In genomic region chr1:2652926-2653571, GRCh38 we compare ENCODE assay signal across 11 cellular contexts. TPM values are rescaled to one million over a fixed set of nuclear protein-coding genes. Genes with fewer than 3 reads are reported as not detected.
DNase-seq lines count a peak whose midpoint lies in the region; ATAC-seq and TF ChIP-seq lines count a peak whose summit lies in the region.
"Not testable (repeated sequence)": the region's sequence is repeated elsewhere in the genome, so short reads cannot be mapped to it uniquely, and the experiment has no call there.
"Had no signal": no experiment of that assay in that cellular context is flagged by ENCODE, and none has a peak within 500 bp of the region (broad histone marks: within the 10 kb centered on the region; RNA-seq: fewer than 3 reads in every experiment).

No MANE protein-coding gene starts in this region.

- peak overlapping the region; percentile 53 for H3K9ac ChIP-seq in neuronal stem cell (ENCODE audit: low read depth, low read length, poor library complexity)

- not testable (repeated sequence) for TF ChIP-seq CTCF in GM23338 (conservative IDR thresholded peaks at IDR 0.05; ENCODE audit: low read depth in 2 of 2); WERI-Rb-1 (IDR thresholded peaks at IDR 0.05; ENCODE audit: low read depth, low read length); left lung (IDR thresholded peaks at IDR 0.05); sigmoid colon (IDR thresholded peaks at IDR 0.05)

- 0 out of 2 replicates have a peak overlapping the region, but pooled peaks have one; percentile 7 for H3K4me3 ChIP-seq in GM23338
- H3K4me3 ChIP-seq in WERI-Rb-1 (ENCODE audit: low read depth, low read length); left lung; sigmoid colon: not testable (repeated sequence)
- peak overlapping the region in 1 of 2 donors; percentile 0 for H3K4me3 ChIP-seq in neuronal stem cell (ENCODE audit: low read length in 2 of 2)

- peak overlapping the region; percentile 27 for H4K91ac ChIP-seq in neuronal stem cell (ENCODE audit: low read depth, low read length, poor library complexity)

- not testable (repeated sequence) for H3K4me2 ChIP-seq in GM23338; neuronal stem cell (ENCODE audit: insufficient read depth, low read length, poor library complexity, severe bottlenecking)

- not testable (repeated sequence) for H3K79me2 ChIP-seq in GM23338 (replicated peaks; ENCODE audit: insufficient read depth)

- H3K4me1 ChIP-seq in GM23338 (ENCODE audit: insufficient read depth); left lung; neuronal stem cell (ENCODE audit: control insufficient read depth in 2 of 2, insufficient read depth in 1 of 2, low read depth in 1 of 2, low read length in 2 of 2); sigmoid colon: not testable (repeated sequence)

- H2BK12ac ChIP-seq in neuronal stem cell (ENCODE audit: low read length) = peak overlapping the region; percentile 14

- not testable (repeated sequence) for H3K27ac ChIP-seq in GM23338 (ENCODE audit: low read depth); WERI-Rb-1; left lung; neuronal stem cell (replicated peaks; ENCODE audit: low read length); sigmoid colon

- H2BK120ac ChIP-seq in neuronal stem cell (ENCODE audit: low read depth, low read length) = peak overlapping the region; percentile 78

- H3K4me3 Mint-ChIP-seq in GM23338; activated CD8-positive, alpha-beta memory T cell treated with anti-CD3 and anti-CD28 coated beads, Interleukin-2, amount 10 ng/mL, durations not matched to agents 7 days and 5 days; activated naive CD4-positive, alpha-beta T cell treated with anti-CD3 and anti-CD28 coated beads, Interleukin-2, amount 10 ng/mL, durations not matched to agents 7 days and 5 days: not testable (repeated sequence)

- peak overlapping the region; percentile 97 for H3K14ac ChIP-seq in neuronal stem cell (ENCODE audit: low read length)

- not testable (repeated sequence) for H3K27me3 ChIP-seq in GM23338 (ENCODE audit: insufficient read depth)
- H3K27me3 ChIP-seq in WERI-Rb-1 (ENCODE audit: insufficient read depth, low read depth, severe bottlenecking) (peaks cover 29% of the 10 kb centered on the region), left lung (peaks cover 0 to 28% of the 10 kb centered on the region in 2 donors), neuronal stem cell (ENCODE audit: control insufficient read depth in 3 of 3, insufficient read depth in 3 of 3, low read depth in 1 of 3, low read length in 3 of 3) (peaks cover 2 to 31% (median 7%) of the 10 kb centered on the region in 3 experiments), sigmoid colon (peaks cover 3 to 29% (median 9%) of the 10 kb centered on the region in 3 donors)

- CTCF ChIA-PET in activated CD8-positive, alpha-beta memory T cell treated with anti-CD3 and anti-CD28 coated beads, Interleukin-2, amount 10 ng/mL, durations not matched to agents 7 days and 5 days (lab: Charles Lee); activated naive CD4-positive, alpha-beta T cell treated with anti-CD3 and anti-CD28 coated beads, Interleukin-2, amount 10 ng/mL, durations not matched to agents 7 days and 5 days (lab: Charles Lee): not testable (repeated sequence)

- peaks cover 40% of the 10 kb centered on the region for H3K27me3 Mint-ChIP-seq in GM23338 (ENCODE audit: insufficient read depth, low read depth, poor library complexity)
- not testable (repeated sequence) for H3K27me3 Mint-ChIP-seq in activated CD8-positive, alpha-beta memory T cell treated with anti-CD3 and anti-CD28 coated beads, Interleukin-2, amount 10 ng/mL, durations not matched to agents 7 days and 5 days
- H3K27me3 Mint-ChIP-seq in activated naive CD4-positive, alpha-beta T cell treated with anti-CD3 and anti-CD28 coated beads, Interleukin-2, amount 10 ng/mL, durations not matched to agents 7 days and 5 days = peaks cover 55% of the 10 kb centered on the region

- not testable (repeated sequence) for H3F3A ChIP-seq in GM23338 (replicated peaks; ENCODE audit: low read depth)

- peak overlapping the region; percentile 95 for H3K23ac ChIP-seq in neuronal stem cell (ENCODE audit: low read depth, low read length, poor library complexity)

- H2BK15ac ChIP-seq in neuronal stem cell (ENCODE audit: low read length) = peak overlapping the region; percentile 96

- no CpG with 5 or more reads among the region's 12 CpGs for WGBS in neuronal stem cell (ENCODE audit: extremely low coverage in 2 of 2, insufficient read length in 2 of 2, insufficient replicate concordance in 1 of 2), 2 donors
- 23 to 30% methylated on average over 12 of the region's 12 CpGs for WGBS in sigmoid colon, 2 donors

- H3K9me2 ChIP-seq in GM23338 (ENCODE audit: insufficient read depth) = not testable (repeated sequence)

- not testable (repeated sequence) for H3K9me3 ChIP-seq in WERI-Rb-1 (ENCODE audit: severe bottlenecking); left lung; sigmoid colon
- H3K9me3 ChIP-seq in neuronal stem cell (replicated peaks in 1 of 2; ENCODE audit: control insufficient read depth in 2 of 2, insufficient read depth in 1 of 2, low read depth in 1 of 2, low read length in 2 of 2) = peaks cover 0 to 31% of the 10 kb centered on the region in 2 donors

- peaks cover 10% of the 10 kb centered on the region for H3K79me1 ChIP-seq in neuronal stem cell (ENCODE audit: low read depth, low read length)

- peak overlapping the region; percentile 66 for H2AK5ac ChIP-seq in neuronal stem cell (ENCODE audit: low read depth, low read length)

- not testable (repeated sequence) for H2AFZ ChIP-seq in GM23338; neuronal stem cell (ENCODE audit: low read length)

- H3K27ac Mint-ChIP-seq in GM23338; activated CD8-positive, alpha-beta memory T cell treated with anti-CD3 and anti-CD28 coated beads, Interleukin-2, amount 10 ng/mL, durations not matched to agents 7 days and 5 days; activated naive CD4-positive, alpha-beta T cell treated with anti-CD3 and anti-CD28 coated beads, Interleukin-2, amount 10 ng/mL, durations not matched to agents 7 days and 5 days: not testable (repeated sequence)

- H3K4ac ChIP-seq in neuronal stem cell (ENCODE audit: low read length) = peak overlapping the region; percentile 87

- not testable (repeated sequence) for ATAC-seq in GM23338; activated CD8-positive, alpha-beta memory T cell treated with anti-CD3 and anti-CD28 coated beads, Interleukin-2, amount 10 ng/mL, durations not matched to agents 7 days and 5 days; Right ventricle myocardium superior (ENCODE audit: poor library complexity); left lung

- TF ChIP-seq EP300 in sigmoid colon (IDR thresholded peaks at IDR 0.05) = not testable (repeated sequence)

- H4K20me1 ChIP-seq in GM23338 (replicated peaks; ENCODE audit: insufficient read depth) = not testable (repeated sequence)

- intact Hi-C loops in Right ventricle myocardium superior (cut with DNase I); left lung (cut with DNase I); sigmoid colon (cut with DNase I): not testable (repeated sequence)

- DNase-seq in GM23338 (ENCODE audit: low spot score); neuronal stem cell (ENCODE audit: low spot score): not testable (repeated sequence)
- DNase-seq in WERI-Rb-1 = peak; percentile 31
- peak; percentile 60 for DNase-seq in activated CD8-positive, alpha-beta memory T cell treated with anti-CD3 and anti-CD28 coated beads, Interleukin-2, amount 10 ng/mL, durations not matched to agents 7 days and 5 days
- peak; percentile 44 for DNase-seq in activated naive CD4-positive, alpha-beta T cell treated with anti-CD3 and anti-CD28 coated beads, Interleukin-2, amount 10 ng/mL, durations not matched to agents 7 days and 5 days
- DNase-seq in Right ventricle myocardium superior = peak; percentile 63
- peak; percentile 55 to 83 for DNase-seq in left lung
- DNase-seq in sigmoid colon = peak; percentile 79

- TF ChIP-seq POLR2A in sigmoid colon (IDR thresholded peaks at IDR 0.05) = not testable (repeated sequence)

- not testable (repeated sequence) for H3K4me1 Mint-ChIP-seq in GM23338; activated CD8-positive, alpha-beta memory T cell treated with anti-CD3 and anti-CD28 coated beads, Interleukin-2, amount 10 ng/mL, durations not matched to agents 7 days and 5 days; activated naive CD4-positive, alpha-beta T cell treated with anti-CD3 and anti-CD28 coated beads, Interleukin-2, amount 10 ng/mL, durations not matched to agents 7 days and 5 days

- peaks cover 44% of the 10 kb centered on the region for H3K36me3 Mint-ChIP-seq in GM23338 (ENCODE audit: low read depth)
- H3K36me3 Mint-ChIP-seq in activated CD8-positive, alpha-beta memory T cell treated with anti-CD3 and anti-CD28 coated beads, Interleukin-2, amount 10 ng/mL, durations not matched to agents 7 days and 5 days; activated naive CD4-positive, alpha-beta T cell treated with anti-CD3 and anti-CD28 coated beads, Interleukin-2, amount 10 ng/mL, durations not matched to agents 7 days and 5 days: not testable (repeated sequence)

- H4K8ac ChIP-seq in neuronal stem cell (ENCODE audit: low read depth, low read length) = not testable (repeated sequence)

- not testable (repeated sequence) for H3K36me3 ChIP-seq in GM23338 (ENCODE audit: insufficient read depth); WERI-Rb-1; left lung; neuronal stem cell (replicated peaks in 1 of 2; ENCODE audit: control insufficient read depth in 2 of 2, insufficient read depth in 2 of 2, low read length in 2 of 2); sigmoid colon

- peaks cover 78% of the 10 kb centered on the region for H3K9me3 Mint-ChIP-seq in GM23338
- not testable (repeated sequence) for H3K9me3 Mint-ChIP-seq in activated CD8-positive, alpha-beta memory T cell treated with anti-CD3 and anti-CD28 coated beads, Interleukin-2, amount 10 ng/mL, durations not matched to agents 7 days and 5 days (ENCODE audit: low read depth); activated naive CD4-positive, alpha-beta T cell treated with anti-CD3 and anti-CD28 coated beads, Interleukin-2, amount 10 ng/mL, durations not matched to agents 7 days and 5 days

- H2BK5ac ChIP-seq in neuronal stem cell (ENCODE audit: low read length) = peak overlapping the region; percentile 77

- peak overlapping the region; percentile 35 for H3K18ac ChIP-seq in neuronal stem cell (ENCODE audit: low read length)

RNA-seq across cellular contexts. Expression of gene MMEL1, which starts 20.2 kb away (rescaled TPM):
- total RNA-seq in GM23338 (2014; rRNA removed; shearing (Covaris generic)) = 0.43 and 0.90 TPM in 2 replicates
- 0.57 and 0.71 TPM in 2 replicates for polyA plus RNA-seq in GM23338 (2016; fragmentation: Nextera tagmentation; extraction: Ambion mirVana)
- total RNA-seq in activated CD8-positive, alpha-beta memory T cell treated with anti-CD3 and anti-CD28 coated beads, Interleukin-2, amount 10 ng/mL, durations not matched to agents 7 days and 5 days = under 1 TPM in 1 of 2 experiments, not detected in 1; 0.58 TPM
- 0.48 TPM for total RNA-seq in Right ventricle myocardium superior
- 1 to 10 TPM; 3.4 TPM for total RNA-seq in left lung
- polyA plus RNA-seq in neuronal stem cell (2013, experiment 1 of 2) = 1.1 TPM
- polyA plus RNA-seq in neuronal stem cell (2013, experiment 2 of 2) = 1.4 TPM
- 1 to 10 TPM in 2 of 4 donors, under 1 TPM in 1, not detected in 1; 0.66 to 3.4 (median 2.9) TPM for total RNA-seq in sigmoid colon
- polyA plus RNA-seq in sigmoid colon = 10 to 100 TPM in 2 of 3 donors, 1 to 10 TPM in 1; 5.0 to 37.2 (median 14.8) TPM
- total RNA-seq: A172, HepG2, MCF 10A had no signal
